In genomic region chr13:66114127-66114526, GRCh38 we compare ENCODE assay signal across 21 cellular contexts.
DNase-seq lines count a peak whose midpoint lies in the region; ATAC-seq and TF ChIP-seq lines count a peak whose summit lies in the region.
"Had no signal": no experiment of that assay in that cellular context is flagged by ENCODE, and none has a peak within 500 bp of the region (broad histone marks: within the 10 kb centered on the region; RNA-seq: fewer than 3 reads in every experiment).

No MANE protein-coding gene starts in this region.

- H3K4me3 ChIP-seq in AG09309 (ENCODE audit: control insufficient read depth, low read depth, low read length) (no peak overlapping the region), foreskin fibroblast (ENCODE audit: low read depth in 1 of 2, low read length in 2 of 2) (no peak overlapping the region)
- H3K4me3 ChIP-seq: A549, BLaER1, HAP-1, MG63, Peyer's patch had no signal

- DNase-seq in AG09309 (ENCODE audit: low read depth), result peak; percentile 78
- peak; percentile 64 for DNase-seq in GM04504 (ENCODE audit: low read depth)
- peak; percentile 89 to 93 for DNase-seq in foreskin fibroblast
- DNase-seq in effector CD4-positive, alpha-beta T cell, result no peak
- DNase-seq in foreskin melanocyte, result no peak
- DNase-seq: CD8-positive, alpha-beta memory T cell; EL; KG1; MG63; NCI-H1105; NCI-H187; NCI-H446; NCI-H774; Peyer's patch; Right ventricle myocardium superior had no signal

- ATAC-seq in SK-N-SH treated with all-trans-retinoic acid at 6 μM for 48 hours (peak; percentile 80), HG03095 (IDR thresholded peaks at IDR 0.05; ENCODE audit: unreplicated experiment) (no peak), GM19463 (IDR thresholded peaks at IDR 0.05; ENCODE audit: unreplicated experiment) (no peak)
- ATAC-seq: A549 had no signal

- TF ChIP-seq CTCF in AG09309 (IDR thresholded peaks at IDR 0.05; ENCODE audit: control insufficient read depth, insufficient read depth, low read depth, low read length, missing control alignments), result no peak
- no peak for TF ChIP-seq CTCF in foreskin fibroblast (IDR thresholded peaks at IDR 0.05; ENCODE audit: low read depth, low read length)

TF ChIP-seq in SK-N-SH treated with all-trans-retinoic acid at 6 μM for 48 hours, 23 proteins besides CTCF, POLR2A, EP300 and RAD21:
- no peak for TF ChIP-seq POU6F1 (CRISPR knock-in tag; IDR thresholded peaks at IDR 0.05; ENCODE audit: borderline replicate concordance, low read depth)
TF ChIP-seq in SK-N-SH treated with all-trans-retinoic acid at 6 μM for 48 hours: peak in this region for 0.

Comparison
In these comparisons a context has a peak if more than half of its experiments do, and no peak if none do; other contexts are left out.
1. DNase-seq: peak in AG09309 (single experiment), GM04504 (single experiment) and foreskin fibroblast (2 of 2); none in effector CD4-positive, alpha-beta T cell (single experiment) and foreskin melanocyte (single experiment).